ENCODE assay signal across 1 cellular context in the genomic region with DNA sequence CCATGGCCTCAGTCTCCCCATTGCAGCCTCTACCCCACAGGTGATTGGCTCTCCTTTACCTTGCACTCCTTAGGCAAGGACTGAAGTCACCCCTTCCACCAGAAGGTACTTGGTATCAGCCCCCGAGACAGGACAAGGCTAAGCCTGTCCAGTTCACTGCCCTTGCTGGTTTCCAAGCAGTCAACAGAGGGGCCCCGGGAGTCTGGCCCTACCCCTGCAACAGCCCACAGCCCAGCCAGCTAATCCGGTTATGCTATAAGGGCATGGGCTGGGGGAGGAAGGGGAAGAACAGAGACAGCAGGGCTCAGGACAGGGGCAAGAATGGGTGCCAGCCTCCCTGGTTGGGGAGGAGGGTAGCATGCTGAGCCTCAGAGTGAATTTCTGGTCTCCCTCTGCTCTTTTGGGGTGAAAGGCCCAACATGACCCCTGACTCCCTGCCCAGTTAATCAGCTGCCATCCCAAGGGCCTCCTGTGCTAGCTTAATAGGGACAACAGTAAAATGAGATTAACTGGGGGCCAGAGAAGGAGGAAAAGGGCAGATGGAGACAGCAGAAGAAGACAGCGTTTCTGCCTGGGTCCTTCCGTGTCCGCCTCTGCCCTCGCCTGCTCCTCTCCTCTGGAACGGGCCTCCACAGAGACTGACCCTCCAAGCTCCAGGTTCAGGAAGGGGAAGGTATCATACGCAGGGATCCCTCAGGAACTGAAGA.
A peak's percentile ranks its signal among the peaks of the same experiment; 100 is the strongest.
TF ChIP-seq lines count a peak whose summit lies in the region.

No MANE protein-coding gene starts in this region.

TF ChIP-seq in HEK293, 187 proteins besides CTCF, POLR2A, EP300 and RAD21 (continued from another document):
- TF ChIP-seq, protein P1, sequence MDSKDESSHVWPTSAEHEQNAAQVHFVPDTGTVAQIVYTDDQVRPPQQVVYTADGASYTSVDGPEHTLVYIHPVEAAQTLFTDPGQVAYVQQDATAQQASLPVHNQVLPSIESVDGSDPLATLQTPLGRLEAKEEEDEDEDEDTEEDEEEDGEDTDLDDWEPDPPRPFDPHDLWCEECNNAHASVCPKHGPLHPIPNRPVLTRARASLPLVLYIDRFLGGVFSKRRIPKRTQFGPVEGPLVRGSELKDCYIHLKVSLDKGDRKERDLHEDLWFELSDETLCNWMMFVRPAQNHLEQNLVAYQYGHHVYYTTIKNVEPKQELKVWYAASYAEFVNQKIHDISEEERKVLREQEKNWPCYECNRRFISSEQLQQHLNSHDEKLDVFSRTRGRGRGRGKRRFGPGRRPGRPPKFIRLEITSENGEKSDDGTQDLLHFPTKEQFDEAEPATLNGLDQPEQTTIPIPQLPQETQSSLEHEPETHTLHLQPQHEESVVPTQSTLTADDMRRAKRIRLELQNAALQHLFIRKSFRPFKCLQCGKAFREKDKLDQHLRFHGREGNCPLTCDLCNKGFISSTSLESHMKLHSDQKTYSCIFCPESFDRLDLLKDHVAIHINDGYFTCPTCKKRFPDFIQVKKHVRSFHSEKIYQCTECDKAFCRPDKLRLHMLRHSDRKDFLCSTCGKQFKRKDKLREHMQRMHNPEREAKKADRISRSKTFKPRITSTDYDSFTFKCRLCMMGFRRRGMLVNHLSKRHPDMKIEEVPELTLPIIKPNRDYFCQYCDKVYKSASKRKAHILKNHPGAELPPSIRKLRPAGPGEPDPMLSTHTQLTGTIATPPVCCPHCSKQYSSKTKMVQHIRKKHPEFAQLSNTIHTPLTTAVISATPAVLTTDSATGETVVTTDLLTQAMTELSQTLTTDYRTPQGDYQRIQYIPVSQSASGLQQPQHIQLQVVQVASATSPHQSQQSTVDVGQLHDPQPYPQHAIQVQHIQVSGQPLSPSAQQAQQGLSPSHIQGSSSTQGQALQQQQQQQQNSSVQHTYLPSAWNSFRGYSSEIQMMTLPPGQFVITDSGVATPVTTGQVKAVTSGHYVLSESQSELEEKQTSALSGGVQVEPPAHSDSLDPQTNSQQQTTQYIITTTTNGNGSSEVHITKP (tag by site-specific recombination; IDR thresholded peaks at IDR 0.05), result 0 out of 2 replicates have a peak, but pooled peaks have one; percentile 27
- no peak for TF ChIP-seq ZFP3 (tag by site-specific recombination; IDR thresholded peaks at IDR 0.05; ENCODE audit: low read depth)
